Comparison of ENCODE assay signal across 8 cellular contexts in the genomic region with DNA sequence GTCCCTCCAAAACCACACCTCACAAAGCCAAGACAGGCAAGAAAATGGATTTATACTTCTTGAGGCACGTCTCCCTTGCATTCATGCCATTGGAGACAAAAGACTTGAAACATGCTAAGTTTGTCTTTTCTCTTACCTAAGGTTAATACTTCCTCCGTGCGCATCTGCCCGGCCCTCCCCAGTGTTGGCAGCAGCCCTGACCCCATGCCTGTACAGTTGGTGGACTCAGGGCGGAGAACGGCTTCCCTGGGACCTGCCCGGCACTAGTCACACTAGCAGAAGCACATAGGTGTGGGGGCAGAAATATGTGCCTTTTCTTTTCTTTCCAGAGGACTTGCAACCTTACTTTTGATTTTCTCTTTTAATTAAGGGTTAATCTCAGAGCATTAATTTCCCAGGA.
"Had no signal": no experiment of that assay in that cellular context is flagged by ENCODE, and none has a peak within 500 bp of the region (broad histone marks: within the 10 kb centered on the region; RNA-seq: fewer than 3 reads in every experiment).

No MANE protein-coding gene starts in this region.

- H3K9ac ChIP-seq: GM23248 had no signal

- H3K9me3 ChIP-seq: HAP-1 had no signal

- DNase-seq: GM23248, GOT3, H7, H9, HCEC 1CT, HFFc6 had no signal

- ATAC-seq: HCT116 had no signal

- H3K4me3 ChIP-seq: GM23248, HAP-1 had no signal

- H3K9me3 Mint-ChIP-seq: H9, HFFc6 had no signal

- H3K27ac ChIP-seq: GM23248 had no signal

- H2AFZ ChIP-seq: GM23248 had no signal

- H3K4me3 Mint-ChIP-seq: H9, HFFc6 had no signal

- H3K36me3 ChIP-seq: HAP-1 had no signal

- H3K27ac Mint-ChIP-seq: H9, HFFc6 had no signal

- H3K4me1 ChIP-seq: HAP-1 had no signal
